Comparison of ENCODE assay signal across 31 cellular contexts in the genomic region with DNA sequence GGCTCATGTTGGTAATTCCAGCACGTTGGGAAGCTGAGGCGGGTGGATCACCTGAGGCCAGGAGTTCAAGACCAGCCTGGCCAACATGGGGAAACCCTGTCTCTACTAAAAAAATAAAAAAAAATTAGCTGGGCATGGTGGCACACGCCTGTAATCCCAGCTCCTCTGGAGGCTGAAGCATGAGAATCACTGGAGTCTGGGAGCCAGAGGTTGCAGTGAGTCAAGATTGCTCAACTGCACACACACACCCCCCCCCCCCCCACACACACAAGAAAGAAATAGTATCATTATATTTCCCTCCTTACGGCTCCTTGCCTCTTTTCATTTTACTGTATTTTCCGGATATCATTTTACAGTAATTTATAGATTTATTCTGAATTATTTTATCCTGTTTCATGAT.
"Had no signal": no experiment of that assay in that cellular context is flagged by ENCODE, and none has a peak within 500 bp of the region (broad histone marks: within the 10 kb centered on the region; RNA-seq: fewer than 3 reads in every experiment).

No MANE protein-coding gene starts in this region.

- ATAC-seq: activated CD4-positive, CD25-positive, alpha-beta regulatory T cell treated with anti-CD3 and anti-CD28 coated beads, Interleukin-2, amount 50 U/mL, for 24 hours; heart right ventricle; naive thymus-derived CD4-positive, alpha-beta T cell; stimulated activated effector memory CD8-positive, alpha-beta T cell treated with anti-CD3 and anti-CD28 coated beads, Interleukin-12 subunit alpha, Interleukin-12 subunit beta, amount 100 ng/mL, for 72 hours; T-helper 17 cell had no signal

- H3K9me3 ChIP-seq: ascending aorta, right atrium auricular region, vagina had no signal

- H3K4me3 ChIP-seq: ascending aorta, heart right ventricle, neural progenitor cell, right atrium auricular region, vagina had no signal

- DNase-seq: activated CD4-positive, alpha-beta T cell treated with anti-CD3 and anti-CD28 coated beads for 48 hours; activated CD4-positive, alpha-beta T cell treated with anti-CD3 and anti-CD28 coated beads, Interleukin-2, amount 50 U/mL, for 48 hours; activated CD8-positive, alpha-beta memory T cell treated with anti-CD3 and anti-CD28 coated beads for 24 hours; activated CD8-positive, alpha-beta memory T cell treated with anti-CD3 and anti-CD28 coated beads, Interleukin-2, amount 50 U/mL, for 4 hours; activated gamma-delta T cell; activated naive CD4-positive, alpha-beta T cell treated with anti-CD3 and anti-CD28 coated beads, Interleukin-2, amount 10 ng/mL, durations not matched to agents 7 days and 5 days; activated naive CD8-positive, alpha-beta T cell treated with anti-CD3 and anti-CD28 coated beads, Interleukin-2, amount 10 ng/mL, durations not matched to agents 7 days and 5 days; activated T-cell treated with anti-CD3 and anti-CD28 coated beads, Interleukin-2, amount 50 U/mL, for 1 hour; central memory CD4-positive, alpha-beta T cell; erythroblast; foreskin melanocyte; heart right ventricle; midbrain; naive thymus-derived CD4-positive, alpha-beta T cell; occipital lobe; stimulated activated CD4-positive, alpha-beta T cell treated with anti-CD3 and anti-CD28 coated beads, Interleukin-4, amount 100 ng/mL, for 1 hour; substantia nigra; T-helper 17 cell; T1000; WERI-Rb-1 had no signal

- H3K4me2 ChIP-seq: neural progenitor cell had no signal

- H3K9ac ChIP-seq: neural progenitor cell had no signal

- H3K4me1 ChIP-seq: ascending aorta, heart right ventricle, right atrium auricular region, vagina had no signal

- H3K4me3 Mint-ChIP-seq: activated naive CD4-positive, alpha-beta T cell treated with anti-CD3 and anti-CD28 coated beads, Interleukin-2, amount 10 ng/mL, durations not matched to agents 7 days and 5 days; activated naive CD8-positive, alpha-beta T cell treated with anti-CD3 and anti-CD28 coated beads, Interleukin-2, amount 10 ng/mL, durations not matched to agents 7 days and 5 days; activated T-helper 1 cell treated with anti-CD3 and anti-CD28 coated beads, Interleukin-12 subunit alpha, Interleukin-12 subunit beta, Interleukin-2, Interleukin-4 antibody, amounts not matched to agents 30 ng/mL and 10 ng/mL and 1 ng/mL, durations not matched to agents 14 hours and 24 hours and 36 hours; dendritic cell treated with granulocyte-macrophage colony-stimulating factor and Interleukin-4, amounts not matched to agents 40 ng/mL and 50 ng/mL, for 4 days; memory B cell; naive thymus-derived CD4-positive, alpha-beta T cell; neural progenitor cell; stimulated activated effector memory CD8-positive, alpha-beta T cell treated with anti-CD3 and anti-CD28 coated beads, Interleukin-12 subunit alpha, Interleukin-12 subunit beta, amount 100 ng/mL, for 72 hours; stimulated activated naive CD8-positive, alpha-beta T cell treated with anti-CD3 and anti-CD28 coated beads, Interleukin-15, Interleukin-2, amounts not matched to agents 100 ng/mL and 50 ng/mL, for 24 hours; T-helper 17 cell; type B pancreatic cell had no signal

- H3K9me3 Mint-ChIP-seq: activated naive CD4-positive, alpha-beta T cell treated with anti-CD3 and anti-CD28 coated beads, Interleukin-2, amount 10 ng/mL, durations not matched to agents 7 days and 5 days; neural progenitor cell had no signal

- H3K27me3 ChIP-seq: ascending aorta, heart right ventricle, neural progenitor cell, right atrium auricular region, vagina had no signal

- H3K27me3 Mint-ChIP-seq: activated naive CD4-positive, alpha-beta T cell treated with anti-CD3 and anti-CD28 coated beads, Interleukin-2, amount 10 ng/mL, durations not matched to agents 7 days and 5 days; activated naive CD8-positive, alpha-beta T cell treated with anti-CD3 and anti-CD28 coated beads, Interleukin-2, amount 10 ng/mL, durations not matched to agents 7 days and 5 days; dendritic cell treated with granulocyte-macrophage colony-stimulating factor and Interleukin-4, amounts not matched to agents 40 ng/mL and 50 ng/mL, for 4 days; memory B cell; naive thymus-derived CD4-positive, alpha-beta T cell; stimulated activated naive CD8-positive, alpha-beta T cell treated with anti-CD3 and anti-CD28 coated beads, Interleukin-15, Interleukin-2, amounts not matched to agents 100 ng/mL and 50 ng/mL, for 24 hours; T-helper 17 cell; type B pancreatic cell had no signal

- H3K36me3 Mint-ChIP-seq: activated naive CD4-positive, alpha-beta T cell treated with anti-CD3 and anti-CD28 coated beads, Interleukin-2, amount 10 ng/mL, durations not matched to agents 7 days and 5 days; activated naive CD8-positive, alpha-beta T cell treated with anti-CD3 and anti-CD28 coated beads, Interleukin-2, amount 10 ng/mL, durations not matched to agents 7 days and 5 days; memory B cell; naive thymus-derived CD4-positive, alpha-beta T cell; neural progenitor cell; stimulated activated effector memory CD8-positive, alpha-beta T cell treated with anti-CD3 and anti-CD28 coated beads, Interleukin-12 subunit alpha, Interleukin-12 subunit beta, amount 100 ng/mL, for 72 hours; type B pancreatic cell had no signal

- H3K27ac Mint-ChIP-seq: activated naive CD4-positive, alpha-beta T cell treated with anti-CD3 and anti-CD28 coated beads, Interleukin-2, amount 10 ng/mL, durations not matched to agents 7 days and 5 days; activated naive CD8-positive, alpha-beta T cell treated with anti-CD3 and anti-CD28 coated beads, Interleukin-2, amount 10 ng/mL, durations not matched to agents 7 days and 5 days; activated T-helper 1 cell treated with anti-CD3 and anti-CD28 coated beads, Interleukin-12 subunit alpha, Interleukin-12 subunit beta, Interleukin-2, Interleukin-4 antibody, amounts not matched to agents 30 ng/mL and 10 ng/mL and 1 ng/mL, durations not matched to agents 14 hours and 24 hours and 36 hours; dendritic cell treated with granulocyte-macrophage colony-stimulating factor and Interleukin-4, amounts not matched to agents 40 ng/mL and 50 ng/mL, for 4 days; memory B cell; naive thymus-derived CD4-positive, alpha-beta T cell; neural progenitor cell; stimulated activated effector memory CD8-positive, alpha-beta T cell treated with anti-CD3 and anti-CD28 coated beads, Interleukin-12 subunit alpha, Interleukin-12 subunit beta, amount 100 ng/mL, for 72 hours; stimulated activated naive CD8-positive, alpha-beta T cell treated with anti-CD3 and anti-CD28 coated beads, Interleukin-15, Interleukin-2, amounts not matched to agents 100 ng/mL and 50 ng/mL, for 24 hours; T-helper 17 cell; type B pancreatic cell had no signal

- H3K27ac ChIP-seq: ascending aorta, heart right ventricle, neural progenitor cell, right atrium auricular region, vagina, WERI-Rb-1 had no signal

- H3K4me1 Mint-ChIP-seq: activated naive CD4-positive, alpha-beta T cell treated with anti-CD3 and anti-CD28 coated beads, Interleukin-2, amount 10 ng/mL, durations not matched to agents 7 days and 5 days; activated naive CD8-positive, alpha-beta T cell treated with anti-CD3 and anti-CD28 coated beads, Interleukin-2, amount 10 ng/mL, durations not matched to agents 7 days and 5 days; memory B cell; naive thymus-derived CD4-positive, alpha-beta T cell; stimulated activated effector memory CD8-positive, alpha-beta T cell treated with anti-CD3 and anti-CD28 coated beads, Interleukin-12 subunit alpha, Interleukin-12 subunit beta, amount 100 ng/mL, for 72 hours; T-helper 17 cell had no signal

- H3K36me3 ChIP-seq: ascending aorta, heart right ventricle, neural progenitor cell, right atrium auricular region, vagina, WERI-Rb-1 had no signal

- H2AFZ ChIP-seq: neural progenitor cell had no signal
